ENCODE assay signal across 1 cellular context in the genomic region with DNA sequence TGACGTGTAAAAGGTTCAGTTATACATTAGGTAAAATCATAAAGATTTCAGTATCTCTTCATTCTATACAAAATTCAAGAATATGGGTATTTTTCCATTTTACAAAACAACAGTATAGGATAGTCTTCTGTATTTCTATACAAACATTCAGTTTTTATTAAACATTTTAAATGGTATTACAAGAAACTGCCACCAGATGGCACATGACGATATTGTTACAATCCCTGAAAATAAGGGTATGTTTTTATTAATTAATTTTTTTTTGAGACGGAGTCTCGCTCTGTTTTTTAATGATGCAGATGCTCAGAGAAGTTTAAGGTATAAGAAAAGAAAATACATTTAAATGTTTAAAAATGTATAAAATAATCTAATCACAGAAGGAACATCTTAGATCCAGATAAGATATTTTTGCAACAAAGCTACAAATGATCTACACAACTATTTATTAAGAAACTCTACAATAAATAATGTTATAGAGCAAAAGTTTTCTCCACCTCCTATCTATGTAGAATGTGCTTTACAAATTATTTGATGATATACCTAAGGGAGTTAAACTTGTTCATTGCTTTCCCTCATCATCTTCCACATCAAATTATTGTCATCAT.
TF ChIP-seq lines count a peak whose summit lies in the region.

No MANE protein-coding gene starts in this region.

TF ChIP-seq in SK-N-SH, 30 proteins besides CTCF, POLR2A, EP300 and RAD21:
- TF ChIP-seq FOXM1 (IDR thresholded peaks at IDR 0.05; ENCODE audit: low read depth) (no peak), SMC3 (IDR thresholded peaks at IDR 0.05; ENCODE audit: low read depth, low read length) (peak; percentile 53)
